1 cellular context compared by ENCODE assay signal in genomic region chr7:22681852-22682657, GRCh38.
TF ChIP-seq lines count a peak whose summit lies in the region.

No MANE protein-coding gene starts in this region.

TF ChIP-seq in WTC11, 78 proteins besides CTCF, POLR2A, EP300 and RAD21 (continued from another document):
- TF ChIP-seq ATF2 (CRISPR knock-in tag; IDR thresholded peaks at IDR 0.05; ENCODE audit: borderline replicate concordance, low read depth) (no peak), ZSCAN18 (CRISPR knock-in tag; IDR thresholded peaks at IDR 0.05) (no peak), RORB (CRISPR knock-in tag; IDR thresholded peaks at IDR 0.05) (no peak), TEAD1 (CRISPR knock-in tag; IDR thresholded peaks at IDR 0.05) (no peak), E2F1 (CRISPR knock-in tag; IDR thresholded peaks at IDR 0.05) (no peak), E2F4 (CRISPR knock-in tag; IDR thresholded peaks at IDR 0.05; ENCODE audit: borderline replicate concordance, low read depth) (no peak), ZNF232 (CRISPR knock-in tag; IDR thresholded peaks at IDR 0.05) (no peak)
